1 cellular context compared by ENCODE assay signal in the genomic region with DNA sequence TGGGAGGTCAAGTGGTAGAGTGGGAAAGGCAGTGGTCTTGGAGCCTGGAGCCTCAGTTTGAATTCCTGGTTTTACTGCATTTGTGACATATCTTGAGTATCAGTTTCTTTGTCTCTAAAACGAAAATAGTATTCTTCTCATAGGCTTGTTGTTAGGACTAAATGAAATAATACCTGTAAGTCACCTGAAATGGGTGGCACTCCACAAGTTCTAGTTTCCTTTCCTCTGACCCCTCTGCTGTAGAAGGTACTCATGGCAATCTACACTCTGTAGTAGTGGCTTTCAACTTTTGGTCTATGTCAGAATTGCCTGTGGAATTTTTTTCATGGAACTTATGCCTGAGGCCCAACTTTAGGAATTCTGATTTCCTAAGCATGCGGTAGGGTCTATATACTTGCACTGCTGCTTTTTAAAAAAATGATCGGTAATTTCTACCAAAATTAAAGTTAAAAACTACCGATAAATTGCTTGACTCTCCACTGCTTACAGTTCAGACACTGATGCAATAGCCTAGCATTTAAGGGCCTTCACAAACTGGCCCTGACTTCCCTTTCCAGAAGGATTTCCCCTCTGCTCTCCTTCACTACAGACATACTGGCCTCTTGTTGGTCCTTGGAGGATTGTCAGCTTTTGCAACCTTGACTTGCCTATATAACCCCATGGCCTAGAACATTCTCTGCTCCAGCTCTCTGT.
TF ChIP-seq lines count a peak whose summit lies in the region.

No MANE protein-coding gene starts in this region.

TF ChIP-seq in GM12878, 131 proteins besides CTCF, POLR2A, EP300 and RAD21 (continued from another document):
- TF ChIP-seq, protein P1, sequence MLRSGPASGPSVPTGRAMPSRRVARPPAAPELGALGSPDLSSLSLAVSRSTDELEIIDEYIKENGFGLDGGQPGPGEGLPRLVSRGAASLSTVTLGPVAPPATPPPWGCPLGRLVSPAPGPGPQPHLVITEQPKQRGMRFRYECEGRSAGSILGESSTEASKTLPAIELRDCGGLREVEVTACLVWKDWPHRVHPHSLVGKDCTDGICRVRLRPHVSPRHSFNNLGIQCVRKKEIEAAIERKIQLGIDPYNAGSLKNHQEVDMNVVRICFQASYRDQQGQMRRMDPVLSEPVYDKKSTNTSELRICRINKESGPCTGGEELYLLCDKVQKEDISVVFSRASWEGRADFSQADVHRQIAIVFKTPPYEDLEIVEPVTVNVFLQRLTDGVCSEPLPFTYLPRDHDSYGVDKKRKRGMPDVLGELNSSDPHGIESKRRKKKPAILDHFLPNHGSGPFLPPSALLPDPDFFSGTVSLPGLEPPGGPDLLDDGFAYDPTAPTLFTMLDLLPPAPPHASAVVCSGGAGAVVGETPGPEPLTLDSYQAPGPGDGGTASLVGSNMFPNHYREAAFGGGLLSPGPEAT (IDR thresholded peaks at IDR 0.05; ENCODE audit: low read depth) = 0 out of 2 replicates have a peak, but pooled peaks have one; percentile 16
- TF ChIP-seq IKZF1 (conservative IDR thresholded peaks at IDR 0.05) = peak; percentile 4; the same call in 1 of the 2 replicates
- peak; percentile 41; the same call in 1 of the 2 replicates for TF ChIP-seq LARP7 (IDR thresholded peaks at IDR 0.05)
- no peak for TF ChIP-seq PRDM15 (CRISPR knock-in tag; IDR thresholded peaks at IDR 0.05)
- peak; percentile 41; the same call in 1 of the 2 replicates for TF ChIP-seq MTA2 (IDR thresholded peaks at IDR 0.05; ENCODE audit: low read depth)
- no peak for TF ChIP-seq YBX1 (IDR thresholded peaks at IDR 0.05)
- no peak for TF ChIP-seq BCL11A (IDR thresholded peaks at IDR 0.05; ENCODE audit: low read depth, low read length)
- no peak for TF ChIP-seq RB1 (IDR thresholded peaks at IDR 0.05; ENCODE audit: borderline replicate concordance)
- TF ChIP-seq ETV6 (conservative IDR thresholded peaks at IDR 0.05 in 1 of 2, IDR thresholded peaks at IDR 0.05 in 1 of 2; ENCODE audit: borderline replicate concordance in 1 of 2, low read depth in 1 of 2) = no peak
